In genomic region chr17:51119415-51120356, GRCh38 we compare ENCODE assay signal across 8 cellular contexts. TPM values are rescaled to one million over a fixed set of nuclear protein-coding genes. Genes with fewer than 3 reads are reported as not detected.
A peak's percentile ranks its signal among the peaks of the same experiment; 100 is the strongest.
DNase-seq lines count a peak whose midpoint lies in the region; ATAC-seq, FAIRE-seq and TF ChIP-seq lines count a peak whose summit lies in the region.

No MANE protein-coding gene starts in this region.

- DNase-seq in DMS79 treated with DMSO at 0.1 percent for 48 hours (lab: John Stamatoyannopoulos, UW) (peak; percentile 15), T-helper 9 cell (peak; percentile 24), brain pericyte (ENCODE audit: low read depth, low spot score) (peak; percentile 20), iPS DF 6.9 (ENCODE audit: low read depth, low spot score) (no peak), sigmoid colon (peak; percentile 81), GM12892 (ENCODE audit: insufficient read length) (no peak)

- peak in 1 of 4 experiments; percentile 20 for TF ChIP-seq CTCF in sigmoid colon (IDR thresholded peaks at IDR 0.05)

- intact Hi-C loops in sigmoid colon (cut with DNase I) = loop anchor here (1.0 to 2.0 kb wide), 2 partner anchors 47 to 253 kb away; partner anchors contain the start of genes NME2 and TOB1

- no peak for FAIRE-seq in GM12892 (lab: Jason Lieb, UNC)

- H3K27ac ChIP-seq in HUES48 (ENCODE audit: low read depth, low read length) (peak overlapping the region; percentile 90), iPS DF 6.9 (ENCODE audit: low read length) (no peak overlapping the region), sigmoid colon (peak overlapping the region; percentile 98 to 100 (median 100))

- peaks cover 13% of the 10 kb centered on the region for H3K4me1 ChIP-seq in HUES48 (ENCODE audit: control insufficient read depth, insufficient read depth, low read length)
- no peaks in the 10 kb centered on the region for H3K4me1 ChIP-seq in iPS DF 6.9 (ENCODE audit: control insufficient read depth, insufficient read depth, low read length)
- peaks cover 0 to 43% (median 29%) of the 10 kb centered on the region in 4 donors for H3K4me1 ChIP-seq in sigmoid colon

- TF ChIP-seq EP300 in sigmoid colon (IDR thresholded peaks at IDR 0.05) = no peak

- no CpG with 5 or more reads among the region's 49 CpGs for WGBS in iPS DF 6.9 (ENCODE audit: insufficient coverage, insufficient read length)
- 1% methylated on average over 49 of the region's 49 CpGs for WGBS in sigmoid colon, 2 donors

- peak overlapping the region; percentile 79 for H3K9ac ChIP-seq in HUES48 (ENCODE audit: low read depth, low read length)

- no peaks in the 10 kb centered on the region for H3K27me3 ChIP-seq in HUES48 (ENCODE audit: control insufficient read depth, insufficient read depth, low read length)
- H3K27me3 ChIP-seq in iPS DF 6.9 (ENCODE audit: control insufficient read depth, insufficient read depth, low read length) = no peaks in the 10 kb centered on the region
- H3K27me3 ChIP-seq in sigmoid colon = no peaks in the 10 kb centered on the region

- H3K4me3 ChIP-seq in HUES48 (ENCODE audit: low read depth, low read length) (peak overlapping the region; percentile 100), iPS DF 6.9 (ENCODE audit: low read length) (peak overlapping the region; percentile 79), sigmoid colon (peak overlapping the region; percentile 91 to 99 (median 98))

- TF ChIP-seq POLR2A in sigmoid colon (IDR thresholded peaks at IDR 0.05) = no peak
- TF ChIP-seq POLR2A in GM12892 (IDR thresholded peaks at IDR 0.05; ENCODE audit: low read depth, low read length) = no peak

- peak; percentile 30 for ATAC-seq in GM21423 (IDR thresholded peaks at IDR 0.05; ENCODE audit: unreplicated experiment)

- no peaks in the 10 kb centered on the region for H3K36me3 ChIP-seq in HUES48 (ENCODE audit: control insufficient read depth, insufficient read depth, low read length)
- no peaks in the 10 kb centered on the region for H3K36me3 ChIP-seq in iPS DF 6.9 (ENCODE audit: control insufficient read depth, insufficient read depth, low read length)
- no peaks in the 10 kb centered on the region for H3K36me3 ChIP-seq in sigmoid colon

- no peaks in the 10 kb centered on the region for H3K9me3 ChIP-seq in HUES48 (ENCODE audit: control insufficient read depth, insufficient read depth, low read length)
- H3K9me3 ChIP-seq in iPS DF 6.9 (ENCODE audit: control insufficient read depth, insufficient read depth, low read length) = no peaks in the 10 kb centered on the region
- no peaks in the 10 kb centered on the region for H3K9me3 ChIP-seq in sigmoid colon

RNA-seq across cellular contexts. Expression of gene SPAG9, which starts 1.0 kb away (rescaled TPM):
- 10 to 100 TPM; 74.3 to 79.9 (median 77.0) TPM for total RNA-seq in sigmoid colon
- polyA plus RNA-seq in sigmoid colon = 10 to 100 TPM; 21.6 to 39.8 (median 29.8) TPM
- polyA plus RNA-seq in GM12892 (2012; ENCODE audit: missing spikeins) = 27.0 TPM

RNA-seq across cellular contexts. Expression of gene NME1, which starts 33.7 kb away (rescaled TPM):
- 10 to 100 TPM; 12.5 to 37.7 (median 17.4) TPM for total RNA-seq in sigmoid colon
- 100 to 1,000 TPM in 1 of 3 donors, 10 to 100 TPM in 2; 37.8 to 153 (median 59.2) TPM for polyA plus RNA-seq in sigmoid colon
- polyA plus RNA-seq in GM12892 (2012; ENCODE audit: missing spikeins) = 311 TPM

RNA-seq across cellular contexts. Expression of gene NME2, which starts 46.5 kb away (rescaled TPM):
- 100 to 1,000 TPM; 443 to 532 (median 524) TPM for total RNA-seq in sigmoid colon
- polyA plus RNA-seq in sigmoid colon = 100 to 1,000 TPM; 796 to 957 (median 812) TPM
- polyA plus RNA-seq in GM12892 (2012; ENCODE audit: missing spikeins) = 1,053 TPM

Comparison
In these comparisons a context has a peak if more than half of its experiments do, and no peak if none do; other contexts are left out.
1. DNase-seq: peak in DMS79 treated with DMSO at 0.1 percent for 48 hours (single experiment), T-helper 9 cell (single experiment), brain pericyte (single experiment) and sigmoid colon (single experiment); none in iPS DF 6.9 (single experiment) and GM12892 (single experiment).
2. Peak in every context shown above with its lines, with median percentiles within 50 percentile points of each other: H3K4me3 ChIP-seq.